1 cellular context compared by ENCODE assay signal in genomic region chr1:53025034-53025777, GRCh38.
TF ChIP-seq lines count a peak whose summit lies in the region.

No MANE protein-coding gene starts in this region.

TF ChIP-seq in GM23338, 12 proteins besides CTCF, POLR2A, EP300 and RAD21 (continued from another document):
- TF ChIP-seq ZNF462 (CRISPR knock-in tag; IDR thresholded peaks at IDR 0.05): no peak
- TF ChIP-seq NANOG (IDR thresholded peaks at IDR 0.05; ENCODE audit: borderline replicate concordance): no peak
- no peak for TF ChIP-seq POLR2AphosphoS5 (IDR thresholded peaks at IDR 0.05; ENCODE audit: low read depth)
- TF ChIP-seq EZH2phosphoT487 (IDR thresholded peaks at IDR 0.05; ENCODE audit: unreplicated experiment): no peak
- no peak for TF ChIP-seq JUNB (IDR thresholded peaks at IDR 0.05; ENCODE audit: unreplicated experiment)
- TF ChIP-seq ETS1 (IDR thresholded peaks at IDR 0.05): no peak
- no peak for TF ChIP-seq CREB1 (CRISPR knock-in tag; IDR thresholded peaks at IDR 0.05; ENCODE audit: low read depth)
- TF ChIP-seq STAT1 (IDR thresholded peaks at IDR 0.05; ENCODE audit: unreplicated experiment): no peak
- TF ChIP-seq EZH2 (IDR thresholded peaks at IDR 0.05; ENCODE audit: low read depth, unreplicated experiment): no peak
